ENCODE assay signal across 12 cellular contexts in genomic region chr7:129840757-129841156, GRCh38.
A peak's percentile ranks its signal among the peaks of the same experiment; 100 is the strongest.
DNase-seq lines count a peak whose midpoint lies in the region; ATAC-seq and TF ChIP-seq lines count a peak whose summit lies in the region.
"Had no signal": no experiment of that assay in that cellular context is flagged by ENCODE, and none has a peak within 500 bp of the region (broad histone marks: within the 10 kb centered on the region; RNA-seq: fewer than 3 reads in every experiment).

No MANE protein-coding gene starts in this region.

- H3K4me1 Mint-ChIP-seq in endodermal cell (peaks cover 19% of the 10 kb centered on the region), natural killer cell (peaks cover 41 to 46% of the 10 kb centered on the region in 2 donors)

- H3K27me3 ChIP-seq in OCI-LY1 (ENCODE audit: insufficient read depth, low read length) (no peaks in the 10 kb centered on the region), endodermal cell (ENCODE audit: control insufficient read depth, insufficient read depth, low read length, poor library complexity, severe bottlenecking) (no peaks in the 10 kb centered on the region), H7 (ENCODE audit: control insufficient read depth, insufficient read depth, low read length) (no peaks in the 10 kb centered on the region), lower lobe of right lung (ENCODE audit: low read depth) (no peaks in the 10 kb centered on the region)

- intact Hi-C loops in natural killer cell (cut with micrococcal nuclease) (no loop called here), lower lobe of right lung (cut with DNase I) (no loop called here)

- H3K4me2 ChIP-seq in OCI-LY1 (ENCODE audit: low read length): peak overlapping the region; percentile 1; the same call in 1 of the 2 replicates

- H3K36me3 ChIP-seq in OCI-LY1 (ENCODE audit: insufficient read depth, low read length) (peaks cover 37% of the 10 kb centered on the region), endodermal cell (ENCODE audit: control insufficient read depth, insufficient read depth, low read length) (peaks cover 29% of the 10 kb centered on the region), H7 (replicated peaks; ENCODE audit: control insufficient read depth, insufficient read depth, low read length) (peaks cover 3% of the 10 kb centered on the region), lower lobe of right lung (peaks cover 33% of the 10 kb centered on the region)

- no peak overlapping the region for H2AFZ ChIP-seq in OCI-LY1 (ENCODE audit: low read length)

- H3K27ac ChIP-seq in OCI-LY1 (ENCODE audit: low read depth, low read length, poor library complexity, severe bottlenecking) (peak overlapping the region; percentile 96), endodermal cell (ENCODE audit: low read depth, low read length) (no peak overlapping the region), lower lobe of right lung (no peak overlapping the region)

- peak overlapping the region; percentile 1 for H3K9ac ChIP-seq in OCI-LY1 (ENCODE audit: low read length)
- no peak overlapping the region for H3K9ac ChIP-seq in endodermal cell (ENCODE audit: extremely low read depth, low read length, poor library complexity, severe bottlenecking)

- H4K20me1 ChIP-seq in OCI-LY1 (ENCODE audit: insufficient read depth, low read length): no peaks in the 10 kb centered on the region

- ATAC-seq in natural killer cell (peak; percentile 21 to 61 (median 60)), lower lobe of right lung (no peak)
- ATAC-seq: Panc1 had no signal

- no peaks in the 10 kb centered on the region for H3K9me3 ChIP-seq in OCI-LY1 (ENCODE audit: low read length)
- no peaks in the 10 kb centered on the region for H3K9me3 ChIP-seq in endodermal cell (ENCODE audit: control insufficient read depth, low read length)
- no peaks in the 10 kb centered on the region for H3K9me3 ChIP-seq in lower lobe of right lung

- H3K9me3 Mint-ChIP-seq in endodermal cell (no peaks in the 10 kb centered on the region), natural killer cell (no peaks in the 10 kb centered on the region)
- H3K9me3 Mint-ChIP-seq: nephron progenitor cell had no signal

- H3K4me3 Mint-ChIP-seq in endodermal cell (no peak overlapping the region), natural killer cell (no peak overlapping the region)
- H3K4me3 Mint-ChIP-seq: nephron progenitor cell had no signal

- no peaks in the 10 kb centered on the region for H3K27me3 Mint-ChIP-seq in endodermal cell (ENCODE audit: insufficient read depth)
- H3K27me3 Mint-ChIP-seq in natural killer cell (ENCODE audit: low read depth in 2 of 2): no peaks in the 10 kb centered on the region

- WGBS in endodermal cell (ENCODE audit: insufficient coverage in 1 of 2, insufficient read length in 1 of 2), 2 experiments: 94 to 95% methylated on average over 2 to 4 of the region's 4 CpGs

- no peaks in the 10 kb centered on the region for H3K9me2 ChIP-seq in OCI-LY1 (ENCODE audit: low read depth, low read length)

- H3K36me3 Mint-ChIP-seq in endodermal cell (ENCODE audit: low read depth) (peaks cover 10% of the 10 kb centered on the region), natural killer cell (no peaks in the 10 kb centered on the region)

- peaks cover 10% of the 10 kb centered on the region for H3F3A ChIP-seq in OCI-LY1 (ENCODE audit: insufficient read depth, low read length)

- H3K4me1 ChIP-seq in OCI-LY1 (ENCODE audit: insufficient read depth, low read length, severe bottlenecking): peaks cover 72% of the 10 kb centered on the region
- no peaks in the 10 kb centered on the region for H3K4me1 ChIP-seq in endodermal cell (ENCODE audit: control insufficient read depth, insufficient read depth, low read length)
- H3K4me1 ChIP-seq in lower lobe of right lung: peaks cover 29% of the 10 kb centered on the region

- DNase-seq in GF-D8 (lab: John Stamatoyannopoulos, UW) (peak; percentile 68), endodermal cell (no peak), natural killer cell (no peak), H7 (no peak), NCI-H82 treated with DMSO at 0.1 percent for 48 hours (lab: John Stamatoyannopoulos, UW; ENCODE audit: unreplicated experiment) (no peak), lower lobe of right lung (no peak)
- no peak for DNase-seq in stimulated activated CD4-positive, alpha-beta T cell treated with anti-CD3 and anti-CD28 coated beads, Interleukin-4, amount 100 ng/mL, for 4 hours
- DNase-seq: NCI-H187; nephron progenitor cell; stimulated activated CD4-positive, alpha-beta T cell treated with anti-CD3 and anti-CD28 coated beads, Interleukin-4, amount 100 ng/mL, for 1 hour had no signal

- H3K27ac Mint-ChIP-seq in endodermal cell: peak overlapping the region; percentile 53
- peak overlapping the region; percentile 68 to 69 for H3K27ac Mint-ChIP-seq in natural killer cell
- H3K27ac Mint-ChIP-seq: nephron progenitor cell had no signal

- no peaks in the 10 kb centered on the region for H3K79me2 ChIP-seq in OCI-LY1 (ENCODE audit: insufficient read depth, low read length)

- H3K4me3 ChIP-seq in OCI-LY1 (ENCODE audit: low read depth, low read length, poor library complexity, severe bottlenecking) (no peak overlapping the region), endodermal cell (ENCODE audit: low read length) (no peak overlapping the region), H7 (ENCODE audit: insufficient read depth, low read depth, low read length) (no peak overlapping the region), lower lobe of right lung (no peak overlapping the region)

- no peak for TF ChIP-seq CTCF in OCI-LY1 (IDR thresholded peaks at IDR 0.05; ENCODE audit: low read length)
- no peak for TF ChIP-seq CTCF in endodermal cell (conservative IDR thresholded peaks at IDR 0.05)
- TF ChIP-seq CTCF in natural killer cell (IDR thresholded peaks at IDR 0.05): no peak
- no peak for TF ChIP-seq CTCF in lower lobe of right lung (IDR thresholded peaks at IDR 0.05)

Comparison
In these comparisons a context has a peak if more than half of its experiments do, and no peak if none do; other contexts are left out.
1. ATAC-seq: peak in natural killer cell (3 of 3); none in lower lobe of right lung (0 of 2).